Comparison of ENCODE assay signal across 27 cellular contexts in genomic region chr6:97064578-97064977, GRCh38.
"Had no signal": no experiment of that assay in that cellular context is flagged by ENCODE, and none has a peak within 500 bp of the region (broad histone marks: within the 10 kb centered on the region; RNA-seq: fewer than 3 reads in every experiment).

No MANE protein-coding gene starts in this region.

- H3K27ac Mint-ChIP-seq: activated CD4-positive, alpha-beta memory T cell treated with anti-CD3 and anti-CD28 coated beads, Interleukin-2, amount 10 ng/mL, durations not matched to agents 7 days and 5 days; activated T-helper 17 cell treated with anti-CD3 and anti-CD28 coated beads, Interleukin-2, amount 50 U/mL, for 72 hours; naive thymus-derived CD4-positive, alpha-beta T cell; T-helper 2 cell treated with Interferon-gamma antibody and Interleukin-4, amounts not matched to agents 5 μg/mL and 100 μg/mL, for 36 hours had no signal

- ATAC-seq: activated T-cell treated with anti-CD3 and anti-CD28 coated beads, Interleukin-2, amount 50 U/mL, for 4 hours; activated T-helper 17 cell treated with anti-CD3 and anti-CD28 coated beads, Interleukin-2, amount 50 U/mL, for 72 hours; naive thymus-derived CD4-positive, alpha-beta T cell; pancreas; psoas muscle; stimulated activated effector memory CD8-positive, alpha-beta T cell treated with anti-CD3 and anti-CD28 coated beads, Interleukin-12 subunit alpha, Interleukin-12 subunit beta, amount 100 ng/mL, for 72 hours; upper lobe of right lung had no signal

- H3K27me3 Mint-ChIP-seq: activated CD4-positive, alpha-beta memory T cell treated with anti-CD3 and anti-CD28 coated beads, Interleukin-2, amount 10 ng/mL, durations not matched to agents 7 days and 5 days; activated T-helper 17 cell treated with anti-CD3 and anti-CD28 coated beads, Interleukin-2, amount 50 U/mL, for 72 hours; naive thymus-derived CD4-positive, alpha-beta T cell had no signal

- H3K27ac ChIP-seq: pancreas, psoas muscle, sigmoid colon, stomach, tibial artery, upper lobe of right lung had no signal

- H3K9me3 Mint-ChIP-seq: activated CD4-positive, alpha-beta memory T cell treated with anti-CD3 and anti-CD28 coated beads, Interleukin-2, amount 10 ng/mL, durations not matched to agents 7 days and 5 days; activated T-cell treated with anti-CD3 and anti-CD28 coated beads, Interleukin-2, amount 50 U/mL, for 4 hours; activated T-helper 17 cell treated with anti-CD3 and anti-CD28 coated beads, Interleukin-2, amount 50 U/mL, for 72 hours; naive thymus-derived CD4-positive, alpha-beta T cell; stimulated activated effector memory CD8-positive, alpha-beta T cell treated with anti-CD3 and anti-CD28 coated beads, Interleukin-12 subunit alpha, Interleukin-12 subunit beta, amount 100 ng/mL, for 72 hours; T-helper 2 cell treated with Interferon-gamma antibody and Interleukin-4, amounts not matched to agents 5 μg/mL and 100 μg/mL, for 36 hours had no signal

- DNase-seq: activated CD4-positive, alpha-beta memory T cell treated with anti-CD3 and anti-CD28 coated beads, Interleukin-2, amount 10 ng/mL, durations not matched to agents 7 days and 5 days; activated CD4-positive, alpha-beta T cell treated with anti-CD3 and anti-CD28 coated beads for 4 hours; activated CD4-positive, CD25-positive, alpha-beta regulatory T cell; activated gamma-delta T cell treated with Interleukin-2 at 50 U/mL for 16 hours; activated naive CD4-positive, alpha-beta T cell treated with anti-CD3 and anti-CD28 coated beads, Interleukin-2, amount 50 U/mL, for 16 hours; activated T-cell treated with anti-CD3 and anti-CD28 coated beads, Interleukin-2, amount 50 U/mL, for 4 hours; amygdala; caudate nucleus; dermis blood vessel endothelial cell; effector CD4-positive, alpha-beta T cell; head of caudate nucleus; hypothalamus; kidney; midbrain; naive thymus-derived CD4-positive, alpha-beta T cell; pancreas; psoas muscle; sigmoid colon; small intestine; stimulated activated CD4-positive, alpha-beta T cell treated with anti-CD3 and anti-CD28 coated beads, Interleukin-4, amount 100 ng/mL, for 24 hours; stomach; T-helper 1 cell; tibial artery; upper lobe of right lung had no signal

- H3K4me3 ChIP-seq: pancreas, psoas muscle, sigmoid colon, stomach, tibial artery, upper lobe of right lung had no signal

- H3K4me1 Mint-ChIP-seq: activated T-helper 17 cell treated with anti-CD3 and anti-CD28 coated beads, Interleukin-2, amount 50 U/mL, for 72 hours; stimulated activated effector memory CD8-positive, alpha-beta T cell treated with anti-CD3 and anti-CD28 coated beads, Interleukin-12 subunit alpha, Interleukin-12 subunit beta, amount 100 ng/mL, for 72 hours had no signal

- H3K4me3 Mint-ChIP-seq: activated CD4-positive, alpha-beta memory T cell treated with anti-CD3 and anti-CD28 coated beads, Interleukin-2, amount 10 ng/mL, durations not matched to agents 7 days and 5 days; activated T-cell treated with anti-CD3 and anti-CD28 coated beads, Interleukin-2, amount 50 U/mL, for 4 hours; activated T-helper 17 cell treated with anti-CD3 and anti-CD28 coated beads, Interleukin-2, amount 50 U/mL, for 72 hours; naive thymus-derived CD4-positive, alpha-beta T cell; stimulated activated effector memory CD8-positive, alpha-beta T cell treated with anti-CD3 and anti-CD28 coated beads, Interleukin-12 subunit alpha, Interleukin-12 subunit beta, amount 100 ng/mL, for 72 hours; T-helper 2 cell treated with Interferon-gamma antibody and Interleukin-4, amounts not matched to agents 5 μg/mL and 100 μg/mL, for 36 hours had no signal
